In genomic region chr7:35424869-35425495, GRCh38 we compare ENCODE assay signal across 8 cellular contexts.
DNase-seq lines count a peak whose midpoint lies in the region; ATAC-seq and TF ChIP-seq lines count a peak whose summit lies in the region.

No MANE protein-coding gene starts in this region.

- no peak overlapping the region for H3K4me3 Mint-ChIP-seq in activated T-helper 1 cell treated with anti-CD3 and anti-CD28 coated beads, Interleukin-12 subunit alpha, Interleukin-12 subunit beta, Interleukin-2, Interleukin-4 antibody, amounts not matched to agents 30 ng/mL and 10 ng/mL and 1 ng/mL, durations not matched to agents 14 hours and 24 hours and 36 hours

- intact Hi-C loops in PC-9 (cut with micrococcal nuclease; ENCODE audit: unreplicated experiment): loop anchor here (1.0 to 2.0 kb wide), 3 partner anchors 95 to 482 kb away; no protein-coding TSS in a partner anchor
- intact Hi-C loops in activated T-helper 1 cell treated with anti-CD3 and anti-CD28 coated beads, Interleukin-12 subunit alpha, Interleukin-12 subunit beta, Interleukin-2, Interleukin-4 antibody, amounts not matched to agents 30 ng/mL and 10 ng/mL and 1 ng/mL, durations not matched to agents 14 hours and 24 hours and 36 hours (cut with micrococcal nuclease): loop anchor here (1.0 to 10.0 kb wide), 4 partner anchors 95 to 550 kb away; no protein-coding TSS in a partner anchor

- no peaks in the 10 kb centered on the region for H3F3A ChIP-seq in PC-9 (ENCODE audit: insufficient read depth, low read depth)

- H3K36me3 Mint-ChIP-seq in activated T-helper 1 cell treated with anti-CD3 and anti-CD28 coated beads, Interleukin-12 subunit alpha, Interleukin-12 subunit beta, Interleukin-2, Interleukin-4 antibody, amounts not matched to agents 30 ng/mL and 10 ng/mL and 1 ng/mL, durations not matched to agents 14 hours and 24 hours and 36 hours (ENCODE audit: low read depth): no peaks in the 10 kb centered on the region

- DNase-seq in AG20443 (ENCODE audit: low spot score): peak; percentile 83
- DNase-seq in PC-9: peak; percentile 59 to 63
- DNase-seq in activated T-helper 1 cell treated with anti-CD3 and anti-CD28 coated beads, Interleukin-12 subunit alpha, Interleukin-12 subunit beta, Interleukin-2, Interleukin-4 antibody, amounts not matched to agents 30 ng/mL and 10 ng/mL and 1 ng/mL, durations not matched to agents 14 hours and 24 hours and 36 hours (ENCODE audit: low spot score): peak; percentile 17
- DNase-seq in pulmonary artery endothelial cell (ENCODE audit: low read depth, low spot score): peak; percentile 10
- DNase-seq in GF-D8 (lab: John Stamatoyannopoulos, UW): no peak

- H4K20me1 ChIP-seq in PC-9 (ENCODE audit: insufficient read depth): no peaks in the 10 kb centered on the region

- H3K79me2 ChIP-seq in PC-9 (ENCODE audit: low read depth): no peaks in the 10 kb centered on the region

- H3K36me3 ChIP-seq in PC-9 (ENCODE audit: low read depth) (no peaks in the 10 kb centered on the region), gastroesophageal sphincter (no peaks in the 10 kb centered on the region)

- no peak overlapping the region for H3K27ac Mint-ChIP-seq in activated T-helper 1 cell treated with anti-CD3 and anti-CD28 coated beads, Interleukin-12 subunit alpha, Interleukin-12 subunit beta, Interleukin-2, Interleukin-4 antibody, amounts not matched to agents 30 ng/mL and 10 ng/mL and 1 ng/mL, durations not matched to agents 14 hours and 24 hours and 36 hours

- no peaks in the 10 kb centered on the region for H3K9me3 Mint-ChIP-seq in activated T-helper 1 cell treated with anti-CD3 and anti-CD28 coated beads, Interleukin-12 subunit alpha, Interleukin-12 subunit beta, Interleukin-2, Interleukin-4 antibody, amounts not matched to agents 30 ng/mL and 10 ng/mL and 1 ng/mL, durations not matched to agents 14 hours and 24 hours and 36 hours

- H3K27me3 ChIP-seq in PC-9 (ENCODE audit: insufficient read depth, low read depth): no peaks in the 10 kb centered on the region
- H3K27me3 ChIP-seq in gastroesophageal sphincter: no peaks in the 10 kb centered on the region

- no peak overlapping the region for H2AFZ ChIP-seq in PC-9

- 63 to 67% methylated on average over 3 to 4 of the region's 4 CpGs for WGBS in gastroesophageal sphincter (ENCODE audit: low coverage in 1 of 2), 2 donors

- no peak overlapping the region for H3K4me2 ChIP-seq in PC-9

- H3K4me3 ChIP-seq in PC-9 (no peak overlapping the region), gastroesophageal sphincter (no peak overlapping the region)

- TF ChIP-seq POLR2A in gastroesophageal sphincter (IDR thresholded peaks at IDR 0.05): no peak

- no peaks in the 10 kb centered on the region for H3K9me2 ChIP-seq in PC-9 (ENCODE audit: insufficient read depth)

- no peaks in the 10 kb centered on the region for H3K9me3 ChIP-seq in PC-9 (ENCODE audit: insufficient read depth, low read depth)
- H3K9me3 ChIP-seq in gastroesophageal sphincter: peaks cover 0 to 14% (median 0%) of the 10 kb centered on the region in 3 donors

- H3K4me1 Mint-ChIP-seq in activated T-helper 1 cell treated with anti-CD3 and anti-CD28 coated beads, Interleukin-12 subunit alpha, Interleukin-12 subunit beta, Interleukin-2, Interleukin-4 antibody, amounts not matched to agents 30 ng/mL and 10 ng/mL and 1 ng/mL, durations not matched to agents 14 hours and 24 hours and 36 hours (ENCODE audit: low read depth): no peaks in the 10 kb centered on the region

- no peaks in the 10 kb centered on the region for H3K4me1 ChIP-seq in PC-9 (replicated peaks; ENCODE audit: insufficient read depth)
- H3K4me1 ChIP-seq in gastroesophageal sphincter: no peaks in the 10 kb centered on the region

- ATAC-seq in GM18907 (IDR thresholded peaks at IDR 0.05; ENCODE audit: unreplicated experiment): peak; percentile 79
- ATAC-seq in HG03575 (IDR thresholded peaks at IDR 0.05; ENCODE audit: extremely low read depth, insufficient number of reproducible peaks, low FRiP score, unreplicated experiment): peak; percentile 49
- ATAC-seq in gastroesophageal sphincter: no peak

- no peak for TF ChIP-seq EP300 in gastroesophageal sphincter (IDR thresholded peaks at IDR 0.05)

- POLR2A ChIA-PET in PC-9 (lab: Charles Lee; ENCODE audit: unreplicated experiment): interaction anchor here (0.6 to 0.7 kb wide), 2 partner anchors 47 to 209 kb away, joined by 4 to 8 read pairs; no protein-coding TSS in a partner anchor

- peak; percentile 94 for TF ChIP-seq CTCF in PC-9 (conservative IDR thresholded peaks at IDR 0.05)
- peak; percentile 39 to 64 (median 56) for TF ChIP-seq CTCF in gastroesophageal sphincter (IDR thresholded peaks at IDR 0.05)

- no peak overlapping the region for H3K27ac ChIP-seq in PC-9
- H3K27ac ChIP-seq in gastroesophageal sphincter: no peak overlapping the region

- CTCF ChIA-PET in PC-9 (lab: Charles Lee): interaction anchor here (0.5 to 1.0 kb wide), 7 partner anchors 95 to 1534 kb away, joined by 3 to 6 read pairs (median 4); no protein-coding TSS in a partner anchor

- no TSS peak for BruUV-seq in PC-9 (replicated peaks; lab: Mats Ljungman, UMichigan)

- H3K27me3 Mint-ChIP-seq in activated T-helper 1 cell treated with anti-CD3 and anti-CD28 coated beads, Interleukin-12 subunit alpha, Interleukin-12 subunit beta, Interleukin-2, Interleukin-4 antibody, amounts not matched to agents 30 ng/mL and 10 ng/mL and 1 ng/mL, durations not matched to agents 14 hours and 24 hours and 36 hours (ENCODE audit: insufficient read depth): peaks cover 12% of the 10 kb centered on the region
